ENCODE assay signal across 15 cellular contexts in the genomic region with DNA sequence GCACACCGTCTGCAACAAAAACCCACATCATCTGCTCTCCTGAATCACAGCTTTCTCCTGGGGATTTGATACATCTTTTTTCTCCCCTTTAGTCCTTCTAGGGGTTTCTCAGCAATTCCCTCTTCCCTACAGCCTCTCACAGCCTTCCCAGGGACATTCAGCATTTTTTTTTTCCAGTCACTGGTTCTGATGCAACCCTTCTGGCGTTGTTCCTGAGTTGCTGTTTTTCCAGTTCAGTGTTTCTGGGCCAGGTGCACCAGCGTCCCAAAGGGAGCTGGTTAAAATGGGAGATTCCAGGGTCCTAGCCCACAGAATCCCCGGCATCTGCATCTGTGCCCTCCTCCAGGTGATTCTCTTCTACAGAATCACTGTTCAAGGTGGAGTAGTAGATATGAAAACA. TPM values are rescaled to one million over a fixed set of nuclear protein-coding genes. Genes with fewer than 3 reads are reported as not detected.
DNase-seq lines count a peak whose midpoint lies in the region; ATAC-seq and TF ChIP-seq lines count a peak whose summit lies in the region.
"Had no signal": no experiment of that assay in that cellular context is flagged by ENCODE, and none has a peak within 500 bp of the region (broad histone marks: within the 10 kb centered on the region; RNA-seq: fewer than 3 reads in every experiment).

No MANE protein-coding gene starts in this region.

- TF ChIP-seq CTCF in heart right ventricle (IDR thresholded peaks at IDR 0.05), result no peak

- peaks cover 55% of the 10 kb centered on the region for H3K36me3 Mint-ChIP-seq in stimulated activated memory B cell treated with anti-CD40 and anti-IgM and Interleukin-4, amounts not matched to agents 10 μg/mL and 1 μg/mL and 100 μg/mL, for 72 hours

- H3K27me3 Mint-ChIP-seq in stimulated activated memory B cell treated with anti-CD40 and anti-IgM and Interleukin-4, amounts not matched to agents 10 μg/mL and 1 μg/mL and 100 μg/mL, for 72 hours, result no peaks in the 10 kb centered on the region

- intact Hi-C loops in heart right ventricle (cut with DNase I), result no loop called here

- peak overlapping the region in 6 of 10 donors; percentile 13 to 52 (median 44) for H3K27ac ChIP-seq in heart right ventricle
- H3K27ac ChIP-seq: VCaP had no signal

- WGBS in heart right ventricle, 2 donors, result 67 to 77% methylated on average over 4 of the region's 4 CpGs

- H3K27me3 ChIP-seq in adipocyte (replicated peaks; ENCODE audit: control insufficient read depth, insufficient read depth, low read length), result no peaks in the 10 kb centered on the region
- no peaks in the 10 kb centered on the region for H3K27me3 ChIP-seq in heart right ventricle

- DNase-seq in DMS53 (lab: John Stamatoyannopoulos, UW) (peak; percentile 23), DMS53 treated with DMSO at 0.1 percent for 48 hours (lab: John Stamatoyannopoulos, UW; ENCODE audit: unreplicated experiment) (no peak), adipocyte (ENCODE audit: low read depth) (peak; percentile 63), heart right ventricle (peak in 1 of 2 donors; percentile 50), NCI-H187 (lab: John Stamatoyannopoulos, UW) (no peak), MV-4-11 (lab: John Stamatoyannopoulos, UW) (no peak)
- DNase-seq: 8988T; central memory CD4-positive, alpha-beta T cell; head of caudate nucleus; NCI-H345; RPMI8226 had no signal

- H3K4me1 Mint-ChIP-seq in stimulated activated memory B cell treated with anti-CD40 and anti-IgM and Interleukin-4, amounts not matched to agents 10 μg/mL and 1 μg/mL and 100 μg/mL, for 72 hours, result peaks cover 81% of the 10 kb centered on the region

- peak overlapping the region; percentile 48 for H3K9ac ChIP-seq in adipocyte (ENCODE audit: low read length)

- peaks cover 10% of the 10 kb centered on the region for H3K4me1 ChIP-seq in adipocyte (ENCODE audit: control insufficient read depth, insufficient read depth, low read length)
- H3K4me1 ChIP-seq in heart right ventricle, result peaks cover 0 to 49% (median 5%) of the 10 kb centered on the region in 9 donors

- peaks cover 5% of the 10 kb centered on the region for H3K9me3 Mint-ChIP-seq in stimulated activated memory B cell treated with anti-CD40 and anti-IgM and Interleukin-4, amounts not matched to agents 10 μg/mL and 1 μg/mL and 100 μg/mL, for 72 hours

- H3K4me3 ChIP-seq in adipocyte (ENCODE audit: low read length), result peak overlapping the region; percentile 9
- no peak overlapping the region for H3K4me3 ChIP-seq in heart right ventricle
- H3K4me3 ChIP-seq: K562 had no signal

- H3K9me3 ChIP-seq in adipocyte (ENCODE audit: control insufficient read depth, low read length), result no peaks in the 10 kb centered on the region
- H3K9me3 ChIP-seq in heart right ventricle, result no peaks in the 10 kb centered on the region

- H3K36me3 ChIP-seq in adipocyte (ENCODE audit: control insufficient read depth, insufficient read depth, low read length, severe bottlenecking), result peaks cover 9% of the 10 kb centered on the region
- peaks cover 0 to 1% (median 0%) of the 10 kb centered on the region in 9 donors for H3K36me3 ChIP-seq in heart right ventricle

- peak overlapping the region; percentile 6 for H3K4me3 Mint-ChIP-seq in stimulated activated memory B cell treated with anti-CD40 and anti-IgM and Interleukin-4, amounts not matched to agents 10 μg/mL and 1 μg/mL and 100 μg/mL, for 72 hours

- peak overlapping the region; percentile 64 for H3K27ac Mint-ChIP-seq in stimulated activated memory B cell treated with anti-CD40 and anti-IgM and Interleukin-4, amounts not matched to agents 10 μg/mL and 1 μg/mL and 100 μg/mL, for 72 hours

- ATAC-seq in heart right ventricle (peak in 7 of 8 donors; percentile 32 to 69 (median 53)), GM21360 (IDR thresholded peaks at IDR 0.05; ENCODE audit: unreplicated experiment) (no peak)
- no peak for ATAC-seq in stimulated activated memory B cell treated with anti-CD40 and anti-IgM and Interleukin-4, amounts not matched to agents 10 μg/mL and 1 μg/mL and 100 μg/mL, for 72 hours
- ATAC-seq: K562 had no signal

RNA-seq across cellular contexts. Expression of gene ADCY3, which starts 36.1 kb away (rescaled TPM):
- 10 to 100 TPM in 5 of 10 donors, 1 to 10 TPM in 5; 5.3 to 50.8 (median 10.5) TPM for total RNA-seq in heart right ventricle
- 10 to 100 TPM; 16.4 to 19.5 TPM for polyA plus RNA-seq in heart right ventricle

Comparison
In these comparisons a context has a peak if more than half of its experiments do, and no peak if none do; other contexts are left out.
1. DNase-seq: peak in DMS53 (single experiment) and adipocyte (single experiment); none in DMS53 treated with DMSO at 0.1 percent for 48 hours (single experiment), NCI-H187 (0 of 2) and MV-4-11 (single experiment).
2. ATAC-seq: peak in heart right ventricle (7 of 8); none in stimulated activated memory B cell treated with anti-CD40 and anti-IgM and Interleukin-4, amounts not matched to agents 10 μg/mL and 1 μg/mL and 100 μg/mL, for 72 hours (single experiment) and GM21360 (single experiment).